In the genomic region with DNA sequence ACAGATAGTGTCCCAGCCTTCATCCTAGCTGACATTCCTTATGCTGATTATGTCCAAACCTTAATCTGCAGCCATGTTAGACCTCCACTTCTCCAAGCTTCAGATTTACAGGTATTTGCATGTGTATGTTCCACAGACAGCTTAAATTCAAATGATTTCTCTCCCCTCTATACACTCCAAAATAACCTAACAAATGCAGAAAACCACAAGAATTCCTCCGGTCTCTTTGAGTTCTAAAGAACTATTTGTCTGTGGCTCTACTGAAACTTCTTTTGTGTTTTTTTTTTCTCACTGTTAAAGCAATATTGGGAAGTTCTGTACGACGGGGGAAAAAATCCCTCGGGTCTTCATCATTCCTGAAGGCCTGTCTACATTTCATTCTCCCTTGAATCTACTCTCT, we compare ENCODE assay signal across 19 cellular contexts. TPM values are rescaled to one million over a fixed set of nuclear protein-coding genes. Genes with fewer than 3 reads are reported as not detected.
A peak's percentile ranks its signal among the peaks of the same experiment; 100 is the strongest.
DNase-seq lines count a peak whose midpoint lies in the region; ATAC-seq lines count a peak whose summit lies in the region.
"Had no signal": no experiment of that assay in that cellular context is flagged by ENCODE, and none has a peak within 500 bp of the region (broad histone marks: within the 10 kb centered on the region; RNA-seq: fewer than 3 reads in every experiment).

No MANE protein-coding gene starts in this region.

- no peak overlapping the region for H3K4me3 ChIP-seq in HAP-1
- H3K4me3 ChIP-seq: BLaER1 had no signal

- H3K4me1 ChIP-seq in HAP-1, result peaks cover 18% of the 10 kb centered on the region

- peaks cover 44% of the 10 kb centered on the region for H3K36me3 ChIP-seq in HAP-1 (replicated peaks)

- H3K9me3 ChIP-seq in HAP-1, result no peaks in the 10 kb centered on the region
- H3K9me3 ChIP-seq: BLaER1 had no signal

- H3K4me1 Mint-ChIP-seq in activated T-cell treated with anti-CD3 and anti-CD28 coated beads, Interleukin-2, amount 50 U/mL, for 24 hours (ENCODE audit: low read depth), result peaks cover 17% of the 10 kb centered on the region
- H3K4me1 Mint-ChIP-seq in stimulated activated effector memory CD8-positive, alpha-beta T cell treated with anti-CD3 and anti-CD28 coated beads, Interleukin-12 subunit alpha, Interleukin-12 subunit beta, amount 100 ng/mL, for 72 hours, result peaks cover 13% of the 10 kb centered on the region

- no peak for ATAC-seq in stimulated activated effector memory CD8-positive, alpha-beta T cell treated with anti-CD3 and anti-CD28 coated beads, Interleukin-12 subunit alpha, Interleukin-12 subunit beta, amount 100 ng/mL, for 72 hours
- no peak for ATAC-seq in GM21737 (IDR thresholded peaks at IDR 0.05; ENCODE audit: unreplicated experiment)

- H3K27ac Mint-ChIP-seq in activated T-cell treated with anti-CD3 and anti-CD28 coated beads, Interleukin-2, amount 50 U/mL, for 24 hours, result peak overlapping the region; percentile 1
- peak overlapping the region; percentile 17 for H3K27ac Mint-ChIP-seq in stimulated activated effector memory CD8-positive, alpha-beta T cell treated with anti-CD3 and anti-CD28 coated beads, Interleukin-12 subunit alpha, Interleukin-12 subunit beta, amount 100 ng/mL, for 72 hours

- peaks cover 79% of the 10 kb centered on the region for H3K36me3 Mint-ChIP-seq in activated T-cell treated with anti-CD3 and anti-CD28 coated beads, Interleukin-2, amount 50 U/mL, for 24 hours (ENCODE audit: low read depth)
- peaks cover 81% of the 10 kb centered on the region for H3K36me3 Mint-ChIP-seq in stimulated activated effector memory CD8-positive, alpha-beta T cell treated with anti-CD3 and anti-CD28 coated beads, Interleukin-12 subunit alpha, Interleukin-12 subunit beta, amount 100 ng/mL, for 72 hours

- in situ Hi-C loops in HAP-1 (cut with MboI; ENCODE audit: low sequenced_read_pairs), result no loop called here

- H3K27me3 Mint-ChIP-seq in activated T-cell treated with anti-CD3 and anti-CD28 coated beads, Interleukin-2, amount 50 U/mL, for 24 hours, result no peaks in the 10 kb centered on the region

- no peak overlapping the region for H3K4me3 Mint-ChIP-seq in activated T-cell treated with anti-CD3 and anti-CD28 coated beads, Interleukin-2, amount 50 U/mL, for 24 hours
- no peak overlapping the region for H3K4me3 Mint-ChIP-seq in stimulated activated effector memory CD8-positive, alpha-beta T cell treated with anti-CD3 and anti-CD28 coated beads, Interleukin-12 subunit alpha, Interleukin-12 subunit beta, amount 100 ng/mL, for 72 hours

- no peak for DNase-seq in activated T-cell treated with anti-CD3 and anti-CD28 coated beads, Interleukin-2, amount 50 U/mL, for 24 hours
- DNase-seq in activated T-cell treated with anti-CD3 and anti-CD28 coated beads for 4 hours (no peak), HAP-1 (ENCODE audit: low spot score in 2 of 2) (peak; percentile 24 to 86), astrocyte of the hippocampus (ENCODE audit: low read depth, low spot score) (peak; percentile 50), NCI-H187 (lab: John Stamatoyannopoulos, UW) (no peak), dermis blood vessel endothelial cell (no peak)
- DNase-seq in stimulated activated effector memory CD8-positive, alpha-beta T cell treated with anti-CD3 and anti-CD28 coated beads, Interleukin-12 subunit alpha, Interleukin-12 subunit beta, amount 100 ng/mL, for 72 hours (ENCODE audit: low spot score in 2 of 2), result no peak
- DNase-seq: DND-41; GF-D8; IMR-90; MV-4-11; NCI-H1417; NCI-H1930; NCI-H69; NK-92 treated with Interleukin-12 subunit alpha and Interleukin-12 subunit beta, amount 100 ng/mL, for 24 hours; RPMI8226; SIG-M5 had no signal

- H3K27me3 ChIP-seq in HAP-1 (ENCODE audit: low read depth), result no peaks in the 10 kb centered on the region
- H3K27me3 ChIP-seq: BLaER1 had no signal

- no peaks in the 10 kb centered on the region for H3K9me3 Mint-ChIP-seq in activated T-cell treated with anti-CD3 and anti-CD28 coated beads, Interleukin-2, amount 50 U/mL, for 24 hours
- no peaks in the 10 kb centered on the region for H3K9me3 Mint-ChIP-seq in stimulated activated effector memory CD8-positive, alpha-beta T cell treated with anti-CD3 and anti-CD28 coated beads, Interleukin-12 subunit alpha, Interleukin-12 subunit beta, amount 100 ng/mL, for 72 hours

RNA-seq across cellular contexts. Expression of gene NDUFS1, which starts 8.6 kb away (rescaled TPM):
- total RNA-seq in dermis blood vessel endothelial cell, result 173 and 195 TPM in 2 replicates

RNA-seq across cellular contexts. Expression of gene EEF1B2, which starts 9.1 kb away (rescaled TPM):
- total RNA-seq in dermis blood vessel endothelial cell, result 389 and 535 TPM in 2 replicates

Comparison
In these comparisons a context has a peak if more than half of its experiments do, and no peak if none do; other contexts are left out.
1. DNase-seq: peak in HAP-1 (2 of 2) and astrocyte of the hippocampus (single experiment); none in activated T-cell treated with anti-CD3 and anti-CD28 coated beads, Interleukin-2, amount 50 U/mL, for 24 hours (single experiment), activated T-cell treated with anti-CD3 and anti-CD28 coated beads for 4 hours (single experiment), stimulated activated effector memory CD8-positive, alpha-beta T cell treated with anti-CD3 and anti-CD28 coated beads, Interleukin-12 subunit alpha, Interleukin-12 subunit beta, amount 100 ng/mL, for 72 hours (0 of 2), NCI-H187 (0 of 2) and dermis blood vessel endothelial cell (single experiment).